ENCODE assay signal across 8 cellular contexts in the genomic region with DNA sequence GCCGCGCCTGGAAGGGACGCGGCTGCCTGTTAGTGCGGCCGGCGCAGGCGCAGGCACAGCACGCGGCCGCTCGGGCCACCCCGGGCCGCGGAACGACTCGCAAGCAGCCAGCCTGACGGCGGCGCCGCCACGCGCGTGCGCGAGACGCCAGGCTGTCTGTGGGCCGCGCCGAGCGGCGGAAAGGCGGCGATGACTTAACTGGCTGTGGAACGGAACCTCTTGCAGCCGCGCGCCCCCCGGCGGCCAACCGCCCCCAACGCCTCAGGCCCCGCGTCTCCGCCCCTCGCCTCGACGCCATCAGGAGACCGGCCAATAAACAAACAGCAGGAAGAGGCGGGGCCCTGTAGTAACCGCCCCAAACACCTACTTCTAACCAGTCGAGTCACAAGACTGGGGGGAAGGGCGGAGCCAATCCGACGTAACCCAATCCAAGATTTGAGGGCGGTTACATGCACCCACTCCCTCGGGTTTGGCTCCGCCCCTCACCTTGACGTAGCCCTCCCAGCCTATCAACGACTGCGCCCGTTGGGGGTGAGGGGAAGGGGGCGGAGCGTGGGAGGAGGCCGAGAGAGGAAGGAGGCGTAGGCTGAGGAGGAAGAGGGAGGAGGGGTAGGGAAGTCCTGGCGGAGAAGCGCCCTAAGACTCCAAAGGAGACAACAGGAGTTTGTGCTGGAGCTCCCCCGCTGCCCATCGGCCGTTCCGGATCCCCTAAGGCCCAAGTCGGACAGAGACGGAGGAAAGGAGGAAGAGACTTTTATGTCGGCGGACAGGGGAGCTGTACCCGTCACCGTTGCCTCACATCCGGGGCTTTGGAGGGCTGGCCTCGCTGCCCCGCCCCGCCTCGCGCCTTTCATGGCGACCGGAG. TPM values are rescaled to one million over a fixed set of nuclear protein-coding genes. Genes with fewer than 3 reads are reported as not detected.
DNase-seq lines count a peak whose midpoint lies in the region; ATAC-seq and TF ChIP-seq lines count a peak whose summit lies in the region.

A gene (plus strand): TSS at position 566 of the 865 bp plus-strand sequence. CDS start 1,088 bp downstream, outside the sequence.

- DNase-seq in AG08395 (ENCODE audit: low spot score) (peak; percentile 99), NCI-H226 (peak; percentile 99), activated B cell treated with CpG ODN at 0.5 μM for 24 hours (peak; percentile 99), inferior parietal cortex (ENCODE audit: extremely low spot score) (peak; percentile 100)
- DNase-seq in central memory CD4-positive, alpha-beta T cell = peak; percentile 100
- peak; percentile 99 to 100 for DNase-seq in stimulated activated CD4-positive, alpha-beta T cell treated with anti-CD3 and anti-CD28 coated beads, Interleukin-12 subunit alpha, Interleukin-12 subunit beta, amount 100 ng/mL, for 24 hours (ENCODE audit: low read depth in 2 of 2)

- TF ChIP-seq CTCF in activated B cell treated with CpG ODN at 0.5 μM for 24 hours (IDR thresholded peaks at IDR 0.05) = no peak

- peaks cover 65% of the 10 kb centered on the region for H3K36me3 Mint-ChIP-seq in activated B cell treated with CpG ODN at 0.5 μM for 24 hours (ENCODE audit: low read depth)

- peaks cover 37% of the 10 kb centered on the region for H3K4me1 Mint-ChIP-seq in activated B cell treated with CpG ODN at 0.5 μM for 24 hours

- intact Hi-C loops in activated B cell treated with CpG ODN at 0.5 μM for 24 hours (cut with micrococcal nuclease) = loop anchor here (1.0 to 10.0 kb wide), 18 partner anchors 8 to 795 kb away; a partner anchor contains a TSS

- POLR2A ChIA-PET in activated B cell treated with CpG ODN at 0.5 μM for 24 hours (lab: Charles Lee) = interaction anchor here (0.6 to 4.4 kb wide), 47 partner anchors 8 to 1215 kb away, joined by 3 to 107 read pairs (median 6); a partner anchor contains a TSS

- ATAC-seq in GM18907 (IDR thresholded peaks at IDR 0.05; ENCODE audit: unreplicated experiment) (peak; percentile 70), HG03175 (IDR thresholded peaks at IDR 0.05; ENCODE audit: unreplicated experiment) (peak; percentile 72), activated B cell treated with CpG ODN at 0.5 μM for 24 hours (ENCODE audit: low read depth) (peak; percentile 73)

- H3K9me3 Mint-ChIP-seq in activated B cell treated with CpG ODN at 0.5 μM for 24 hours = no peaks in the 10 kb centered on the region

- H3K4me3 Mint-ChIP-seq in activated B cell treated with CpG ODN at 0.5 μM for 24 hours = peak within 1 kb of the TSS; percentile 98

- H3K27ac Mint-ChIP-seq in activated B cell treated with CpG ODN at 0.5 μM for 24 hours = peak within 1 kb of the TSS; percentile 100

- CTCF ChIA-PET in activated B cell treated with CpG ODN at 0.5 μM for 24 hours (lab: Charles Lee) = interaction anchor here (0.7 to 4.2 kb wide), 8 partner anchors 24 to 566 kb away, joined by 3 to 44 read pairs (median 4); a partner anchor contains a TSS

- H3K27me3 Mint-ChIP-seq in activated B cell treated with CpG ODN at 0.5 μM for 24 hours = no peaks in the 10 kb centered on the region

RNA-seq across cellular contexts. Expression of the gene that starts here (rescaled TPM):
- 166 and 204 TPM in 2 replicates for total RNA-seq in activated B cell treated with CpG ODN at 0.5 μM for 24 hours

Comparison
In these comparisons a context has a peak if more than half of its experiments do, and no peak if none do; other contexts are left out.
1. Peak in every context shown above with its lines: DNase-seq and ATAC-seq.